In genomic region chr12:92362785-92363184, GRCh38 we compare ENCODE assay signal across 8 cellular contexts.
DNase-seq lines count a peak whose midpoint lies in the region; ATAC-seq, FAIRE-seq and TF ChIP-seq lines count a peak whose summit lies in the region.

No MANE protein-coding gene starts in this region.

- TF ChIP-seq CTCF in K562 (IDR thresholded peaks at IDR 0.05 in 2 of 3, conservative IDR thresholded peaks at IDR 0.05 in 1 of 3; ENCODE audit: insufficient read depth in 2 of 3, low read depth in 1 of 3, low read length in 3 of 3) = no peak
- no peak for TF ChIP-seq CTCF in vagina (IDR thresholded peaks at IDR 0.05)
- TF ChIP-seq CTCF in tibial artery (IDR thresholded peaks at IDR 0.05) = no peak

- peaks cover 80% of the 10 kb centered on the region for H3K4me1 Mint-ChIP-seq in activated naive CD4-positive, alpha-beta T cell treated with anti-CD3 and anti-CD28 coated beads, Interleukin-2, amount 50 U/mL, for 24 hours

- no peak overlapping the region for H3K9ac ChIP-seq in K562 (ENCODE audit: insufficient read depth in 1 of 2, low read depth in 2 of 2, low read length in 2 of 2)

- H3K36me3 ChIP-seq in K562 (ENCODE audit: control insufficient read depth, insufficient read depth, low read length) = no peaks in the 10 kb centered on the region
- no peaks in the 10 kb centered on the region for H3K36me3 ChIP-seq in vagina
- H3K36me3 ChIP-seq in tibial artery = no peaks in the 10 kb centered on the region

- H3K4me3 Mint-ChIP-seq in activated naive CD4-positive, alpha-beta T cell treated with anti-CD3 and anti-CD28 coated beads, Interleukin-2, amount 50 U/mL, for 24 hours = peak overlapping the region; percentile 72

- POLR2A ChIA-PET in K562 (lab: Yijun Ruan, JAX) = interaction anchor here (0.5 to 2.2 kb wide), 5 partner anchors 14 to 448 kb away, joined by 3 to 5 read pairs (median 4); no protein-coding TSS in a partner anchor

- no peak for DNase-seq in activated naive CD4-positive, alpha-beta T cell treated with Interleukin-2 at 50 U/mL for 16 hours
- DNase-seq in K562 (ENCODE audit: extremely low read depth in 1 of 4, low spot score in 3 of 4) (no peak), vagina (ENCODE audit: extremely low spot score in 2 of 2) (no peak), T1000 (lab: John Stamatoyannopoulos, UW) (no peak), tibial artery (no peak)
- DNase-seq in activated CD4-positive, alpha-beta T cell treated with anti-CD3 and anti-CD28 coated beads, Interleukin-2, amount 50 U/mL, for 1 hour = no peak

- no peaks in the 10 kb centered on the region for H3K9me1 ChIP-seq in K562 (ENCODE audit: control insufficient read depth, insufficient read depth, low read length)

- peak overlapping the region; percentile 93 for H3K27ac Mint-ChIP-seq in activated naive CD4-positive, alpha-beta T cell treated with anti-CD3 and anti-CD28 coated beads, Interleukin-2, amount 50 U/mL, for 24 hours

- peak; percentile 57 for ATAC-seq in HG03108 (IDR thresholded peaks at IDR 0.05; ENCODE audit: unreplicated experiment)
- no peak for ATAC-seq in K562

- TF ChIP-seq POLR2A in K562 (conservative IDR thresholded peaks at IDR 0.05) = no peak
- TF ChIP-seq POLR2A in vagina (IDR thresholded peaks at IDR 0.05) = no peak

- H3K27ac ChIP-seq in K562 (ENCODE audit: extremely low read depth, low read depth, low read length) = no peak overlapping the region
- peak overlapping the region; percentile 19 for H3K27ac ChIP-seq in vagina
- no peak overlapping the region for H3K27ac ChIP-seq in tibial artery

- no peak overlapping the region for H3K4me2 ChIP-seq in K562 (ENCODE audit: insufficient read depth, low read length)

- BruUV-seq in K562 (replicated peaks; lab: Mats Ljungman, UMichigan) = no TSS peak

- in situ Hi-C loops in K562 (cut with MboI) = no loop called here

- no peak for TF ChIP-seq EP300 in K562 (IDR thresholded peaks at IDR 0.05; ENCODE audit: low read length)

- H3K4me1 ChIP-seq in K562 (replicated peaks in 1 of 2; ENCODE audit: control insufficient read depth in 2 of 2, insufficient read depth in 2 of 2, low read length in 2 of 2) (peaks cover 11 to 33% of the 10 kb centered on the region in 2 experiments), vagina (peaks cover 19% of the 10 kb centered on the region), tibial artery (no peaks in the 10 kb centered on the region)

- no peak for TF ChIP-seq RAD21 in K562 (CRISPR knock-in tag; conservative IDR thresholded peaks at IDR 0.05 in 1 of 2, IDR thresholded peaks at IDR 0.05 in 1 of 2)

- H3K9me3 Mint-ChIP-seq in activated naive CD4-positive, alpha-beta T cell treated with anti-CD3 and anti-CD28 coated beads, Interleukin-2, amount 50 U/mL, for 24 hours = peaks cover 6% of the 10 kb centered on the region

- no peaks in the 10 kb centered on the region for H3K27me3 Mint-ChIP-seq in activated naive CD4-positive, alpha-beta T cell treated with anti-CD3 and anti-CD28 coated beads, Interleukin-2, amount 50 U/mL, for 24 hours

- H3K9me3 ChIP-seq in K562 (replicated peaks; ENCODE audit: control insufficient read depth, insufficient read depth, low read depth, low read length) = 0 out of 2 replicates have a peak, but pooled peaks cover 8% of the 10 kb centered on the region
- H3K9me3 ChIP-seq in vagina = no peaks in the 10 kb centered on the region
- no peaks in the 10 kb centered on the region for H3K9me3 ChIP-seq in tibial artery

- H2AFZ ChIP-seq in K562 (ENCODE audit: low read depth, low read length) = peak overlapping the region; percentile 77

- no peak for FAIRE-seq in K562 (lab: Jason Lieb, UNC)

- WGBS in K562 (ENCODE audit: insufficient coverage, low coverage, missing lambda C conversion rate) = 18% methylated on average over 3 of the region's 3 CpGs

- no peaks in the 10 kb centered on the region for H3K79me2 ChIP-seq in K562 (ENCODE audit: control insufficient read depth, insufficient read depth, low read length)

- H3K27me3 ChIP-seq in K562 (ENCODE audit: control insufficient read depth in 2 of 2, insufficient read depth in 2 of 2, low read length in 2 of 2) (no peaks in the 10 kb centered on the region), vagina (no peaks in the 10 kb centered on the region), tibial artery (no peaks in the 10 kb centered on the region)

- H3K4me3 ChIP-seq in K562 (no peak overlapping the region), vagina (no peak overlapping the region), tibial artery (peak overlapping the region in 1 of 2 donors; percentile 10)

- CTCF ChIA-PET in K562 (lab: Yijun Ruan, JAX; ENCODE audit: low intra/inter-chr PET ratio) = no interaction called here

- H4K20me1 ChIP-seq in K562 (replicated peaks; ENCODE audit: control insufficient read depth, insufficient read depth, low read length) = no peaks in the 10 kb centered on the region

- intact Hi-C loops in K562 (cut with micrococcal nuclease) (no loop called here), vagina (cut with DNase I) (no loop called here), tibial artery (cut with DNase I; ENCODE audit: low total_unique reads) (no loop called here)

- peaks cover 13% of the 10 kb centered on the region for H3K36me3 Mint-ChIP-seq in activated naive CD4-positive, alpha-beta T cell treated with anti-CD3 and anti-CD28 coated beads, Interleukin-2, amount 50 U/mL, for 24 hours

TF ChIP-seq in K562, 482 proteins besides CTCF, POLR2A, EP300 and RAD21:
- TF ChIP-seq, protein P1, sequence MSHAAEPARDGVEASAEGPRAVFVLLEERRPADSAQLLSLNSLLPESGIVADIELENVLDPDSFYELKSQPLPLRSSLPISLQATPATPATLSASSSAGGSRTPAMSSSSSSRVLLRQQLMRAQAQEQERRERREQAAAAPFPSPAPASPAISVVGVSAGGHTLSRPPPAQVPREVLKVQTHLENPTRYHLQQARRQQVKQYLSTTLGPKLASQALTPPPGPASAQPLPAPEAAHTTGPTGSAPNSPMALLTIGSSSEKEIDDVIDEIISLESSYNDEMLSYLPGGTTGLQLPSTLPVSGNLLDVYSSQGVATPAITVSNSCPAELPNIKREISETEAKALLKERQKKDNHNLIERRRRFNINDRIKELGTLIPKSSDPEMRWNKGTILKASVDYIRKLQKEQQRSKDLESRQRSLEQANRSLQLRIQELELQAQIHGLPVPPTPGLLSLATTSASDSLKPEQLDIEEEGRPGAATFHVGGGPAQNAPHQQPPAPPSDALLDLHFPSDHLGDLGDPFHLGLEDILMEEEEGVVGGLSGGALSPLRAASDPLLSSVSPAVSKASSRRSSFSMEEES (CRISPR knock-in tag; IDR thresholded peaks at IDR 0.05) = 0 out of 2 replicates have a peak, but pooled peaks have one; percentile 23
- TF ChIP-seq ESRRA (IDR thresholded peaks at IDR 0.05; ENCODE audit: borderline replicate concordance, low read depth) (peak; percentile 49; the same call in 1 of the 2 replicates), KHSRP (IDR thresholded peaks at IDR 0.05) (no peak)
